17 cellular contexts compared by ENCODE assay signal in genomic region chr21:33185852-33186251, GRCh38. TPM values are rescaled to one million over a fixed set of nuclear protein-coding genes. Genes with fewer than 3 reads are reported as not detected.
DNase-seq lines count a peak whose midpoint lies in the region; ATAC-seq lines count a peak whose summit lies in the region.
"Had no signal": no experiment of that assay in that cellular context is flagged by ENCODE, and none has a peak within 500 bp of the region (broad histone marks: within the 10 kb centered on the region; RNA-seq: fewer than 3 reads in every experiment).

No MANE protein-coding gene starts in this region.

- POLR2A ChIA-PET in naive thymus-derived CD8-positive, alpha-beta T cell (lab: Charles Lee), result interaction anchor here (0.7 to 2.9 kb wide), 10 partner anchors 11 to 414 kb away, joined by 3 to 17 read pairs (median 4); partner anchors contain the start of genes IFNAR1, PAXBP1, SON and TMEM50B

- H3K4me1 Mint-ChIP-seq in naive thymus-derived CD8-positive, alpha-beta T cell, result peaks cover 30 to 45% (median 36%) of the 10 kb centered on the region in 4 donors

- ATAC-seq in activated CD4-positive, CD25-positive, alpha-beta regulatory T cell treated with anti-CD3 and anti-CD28 coated beads, Interleukin-2, amount 50 U/mL, for 24 hours, result peak; percentile 73 to 77
- ATAC-seq in activated naive CD4-positive, alpha-beta T cell treated with anti-CD3 and anti-CD28 coated beads, Interleukin-2, amount 50 U/mL, for 72 hours, result peak; percentile 68 to 76
- ATAC-seq in naive thymus-derived CD8-positive, alpha-beta T cell, result peak; percentile 96 to 97
- no peak for ATAC-seq in GM18861 (IDR thresholded peaks at IDR 0.05; ENCODE audit: unreplicated experiment)
- no peak for ATAC-seq in HG03280 (IDR thresholded peaks at IDR 0.05; ENCODE audit: unreplicated experiment)
- ATAC-seq: stimulated activated naive B cell treated with anti-CD40 and anti-IgM and Interleukin-4, amounts not matched to agents 10 μg/mL and 1 μg/mL and 100 μg/mL, for 72 hours had no signal

- H3K27me3 Mint-ChIP-seq in naive thymus-derived CD8-positive, alpha-beta T cell, result peaks cover 0 to 14% (median 0%) of the 10 kb centered on the region in 5 donors

- no peak overlapping the region for H3K4me3 ChIP-seq in Jurkat, Clone E6-1 (ENCODE audit: low read length)

- H3K4me3 Mint-ChIP-seq in naive thymus-derived CD8-positive, alpha-beta T cell, result peak overlapping the region; percentile 26 to 82 (median 72)
- H3K4me3 Mint-ChIP-seq: stimulated activated naive B cell treated with anti-CD40 and anti-IgM and Interleukin-4, amounts not matched to agents 10 μg/mL and 1 μg/mL and 100 μg/mL, for 72 hours had no signal

- DNase-seq in activated CD4-positive, CD25-positive, alpha-beta regulatory T cell treated with anti-CD3 and anti-CD28 coated beads, Interleukin-2, amount 50 U/mL, for 72 hours, result no peak
- peak; percentile 82 for DNase-seq in Jurkat, Clone E6-1 (ENCODE audit: low read depth, low spot score)
- DNase-seq in activated naive CD4-positive, alpha-beta T cell treated with anti-CD3 and anti-CD28 coated beads, Interleukin-2, amount 50 U/mL, for 72 hours (ENCODE audit: low spot score in 2 of 2), result no peak
- DNase-seq in naive thymus-derived CD8-positive, alpha-beta T cell, result peak in 6 of 10 donors; percentile 15 to 71 (median 46)
- DNase-seq in NCI-H82 (lab: John Stamatoyannopoulos, UW), result no peak
- DNase-seq: anterior cingulate cortex; left cardiac atrium; NCI-H1048; NCI-H774; posterior cingulate gyrus; SK-N-SH; stimulated activated naive B cell treated with anti-CD40 and anti-IgM and Interleukin-4, amounts not matched to agents 10 μg/mL and 1 μg/mL and 100 μg/mL, for 72 hours; trophoblast cell had no signal

- H3K27ac Mint-ChIP-seq in activated naive CD4-positive, alpha-beta T cell treated with anti-CD3 and anti-CD28 coated beads, Interleukin-2, amount 50 U/mL, for 72 hours, result peak overlapping the region; percentile 31 to 86
- H3K27ac Mint-ChIP-seq in naive thymus-derived CD8-positive, alpha-beta T cell, result peak overlapping the region; percentile 47 to 95 (median 84)
- H3K27ac Mint-ChIP-seq: IgD-negative memory B cell; stimulated activated naive B cell treated with anti-CD40 and anti-IgM and Interleukin-4, amounts not matched to agents 10 μg/mL and 1 μg/mL and 100 μg/mL, for 72 hours had no signal

- H3K36me3 Mint-ChIP-seq in activated naive CD4-positive, alpha-beta T cell treated with anti-CD3 and anti-CD28 coated beads, Interleukin-2, amount 50 U/mL, for 72 hours, result peaks cover 0 to 11% of the 10 kb centered on the region in 2 donors
- no peaks in the 10 kb centered on the region for H3K36me3 Mint-ChIP-seq in naive thymus-derived CD8-positive, alpha-beta T cell
- H3K36me3 Mint-ChIP-seq: stimulated activated naive B cell treated with anti-CD40 and anti-IgM and Interleukin-4, amounts not matched to agents 10 μg/mL and 1 μg/mL and 100 μg/mL, for 72 hours had no signal

- H3K9me3 Mint-ChIP-seq in activated naive CD4-positive, alpha-beta T cell treated with anti-CD3 and anti-CD28 coated beads, Interleukin-2, amount 50 U/mL, for 72 hours, result peaks cover 0 to 13% of the 10 kb centered on the region in 2 donors
- H3K9me3 Mint-ChIP-seq in naive thymus-derived CD8-positive, alpha-beta T cell, result no peaks in the 10 kb centered on the region

RNA-seq across cellular contexts. Expression of gene IFNAR2, which starts 43.9 kb away (rescaled TPM):
- polyA plus RNA-seq in Jurkat, Clone E6-1 (2012; ENCODE audit: insufficient read depth, insufficient read length), result 79.8 TPM
- 10 to 100 TPM; 42.2 to 44.4 TPM for total RNA-seq in activated naive CD4-positive, alpha-beta T cell treated with anti-CD3 and anti-CD28 coated beads, Interleukin-2, amount 50 U/mL, for 72 hours
- total RNA-seq in naive thymus-derived CD8-positive, alpha-beta T cell, result 10 to 100 TPM; 59.7 to 66.4 TPM
- polyA plus RNA-seq in naive thymus-derived CD8-positive, alpha-beta T cell, result 10 to 100 TPM; 53.9 to 72.9 (median 63.3) TPM

Comparison
In these comparisons a context has a peak if more than half of its experiments do, and no peak if none do; other contexts are left out.
1. ATAC-seq: peak in activated CD4-positive, CD25-positive, alpha-beta regulatory T cell treated with anti-CD3 and anti-CD28 coated beads, Interleukin-2, amount 50 U/mL, for 24 hours (2 of 2), activated naive CD4-positive, alpha-beta T cell treated with anti-CD3 and anti-CD28 coated beads, Interleukin-2, amount 50 U/mL, for 72 hours (2 of 2) and naive thymus-derived CD8-positive, alpha-beta T cell (2 of 2); none in GM18861 (single experiment) and HG03280 (single experiment).
2. DNase-seq: peak in Jurkat, Clone E6-1 (single experiment) and naive thymus-derived CD8-positive, alpha-beta T cell (6 of 10); none in activated CD4-positive, CD25-positive, alpha-beta regulatory T cell treated with anti-CD3 and anti-CD28 coated beads, Interleukin-2, amount 50 U/mL, for 72 hours (single experiment), activated naive CD4-positive, alpha-beta T cell treated with anti-CD3 and anti-CD28 coated beads, Interleukin-2, amount 50 U/mL, for 72 hours (0 of 2) and NCI-H82 (single experiment).